Comparison of ENCODE assay signal across 8 cellular contexts in the genomic region with DNA sequence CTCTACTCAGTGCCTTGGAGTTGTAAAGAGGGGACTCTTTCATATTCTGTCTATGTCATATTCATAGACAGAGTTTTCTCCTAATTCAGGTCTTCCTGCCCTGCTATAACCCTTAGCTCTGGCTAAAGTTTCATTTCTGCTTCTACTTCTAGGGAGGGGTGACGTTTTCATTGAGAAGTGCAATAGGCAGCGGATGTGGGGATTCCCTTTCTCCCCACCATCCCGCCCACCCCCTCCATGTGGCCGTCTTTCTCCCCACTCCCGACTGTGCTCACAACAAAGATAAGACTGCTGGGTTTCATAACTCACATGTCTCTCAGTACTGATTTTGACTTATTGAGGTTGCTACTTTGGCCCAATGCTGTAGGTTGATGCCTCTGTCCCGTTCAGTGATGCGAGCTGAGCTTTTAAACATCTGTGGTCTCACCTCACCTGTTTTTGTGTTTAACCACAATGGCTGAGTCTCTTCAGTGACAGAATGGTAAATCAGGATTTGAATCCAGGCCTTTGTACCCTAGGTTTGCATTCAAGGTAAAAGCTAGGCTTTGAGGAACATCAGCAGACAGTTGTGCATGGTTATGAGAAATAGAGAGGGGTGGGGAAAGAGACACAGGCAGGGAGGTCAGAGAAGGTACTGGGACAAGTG. TPM values are rescaled to one million over a fixed set of nuclear protein-coding genes. Genes with fewer than 3 reads are reported as not detected.
DNase-seq lines count a peak whose midpoint lies in the region; ATAC-seq and TF ChIP-seq lines count a peak whose summit lies in the region.

No MANE protein-coding gene starts in this region.

- no peaks in the 10 kb centered on the region for H3K27me3 Mint-ChIP-seq in type B pancreatic cell

- no peak overlapping the region for H3K4me2 ChIP-seq in SK-N-SH

- no peak overlapping the region for H3K27ac ChIP-seq in SK-N-SH (ENCODE audit: low read depth in 2 of 2, low read length in 1 of 2)

- H3K4me3 ChIP-seq in SK-N-SH (ENCODE audit: low read depth in 2 of 2, low read length in 1 of 2): no peak overlapping the region

- no peaks in the 10 kb centered on the region for H4K20me1 ChIP-seq in SK-N-SH (ENCODE audit: insufficient read depth)

- WGBS in SK-N-SH (ENCODE audit: low lambda C conversion rate): 82% methylated on average over 7 of the region's 7 CpGs

- no peaks in the 10 kb centered on the region for H3K9me3 ChIP-seq in SK-N-SH

- peaks cover 0 to 5% of the 10 kb centered on the region in 2 experiments; a peak in 2 of 4 replicates for H3K4me1 ChIP-seq in SK-N-SH (ENCODE audit: control insufficient read depth in 1 of 2, insufficient read depth in 2 of 2, low read depth in 1 of 2, low read length in 1 of 2)

- no peaks in the 10 kb centered on the region for H3K9me2 ChIP-seq in SK-N-SH

- CTCF ChIA-PET in SK-N-SH (lab: Yijun Ruan, JAX): interaction anchor here (1.0 kb wide), 1 partner anchor 175 kb away, joined by 5 read pairs; no protein-coding TSS in a partner anchor

- peaks cover 4% of the 10 kb centered on the region for H3F3A ChIP-seq in SK-N-SH (replicated peaks; ENCODE audit: insufficient read depth)

- H3K27ac Mint-ChIP-seq in type B pancreatic cell: no peak overlapping the region

- no peaks in the 10 kb centered on the region for H3K9me3 Mint-ChIP-seq in type B pancreatic cell

- no peaks in the 10 kb centered on the region for H3K27me3 ChIP-seq in SK-N-SH (ENCODE audit: insufficient read depth)

- TF ChIP-seq RAD21 in SK-N-SH (IDR thresholded peaks at IDR 0.05; ENCODE audit: low read length): no peak

- POLR2A ChIA-PET in SK-N-SH (lab: Yijun Ruan, JAX): interaction anchor here (0.9 kb wide), 1 partner anchor 110 kb away, joined by 3 read pairs; a partner anchor contains a TSS

- H3K4me3 Mint-ChIP-seq in type B pancreatic cell: no peak overlapping the region

- no peaks in the 10 kb centered on the region for H3K79me2 ChIP-seq in SK-N-SH (ENCODE audit: insufficient read depth)

- H3K4me1 Mint-ChIP-seq in type B pancreatic cell (ENCODE audit: unreplicated experiment): no peaks in the 10 kb centered on the region

- no peak overlapping the region for H2AFZ ChIP-seq in SK-N-SH (ENCODE audit: low read depth)

- ATAC-seq in HG03045 (IDR thresholded peaks at IDR 0.05; ENCODE audit: unreplicated experiment): peak; percentile 72

- DNase-seq in GM19238 (ENCODE audit: insufficient read length, low spot score) (peak; percentile 32), OCI-M1 (lab: John Stamatoyannopoulos, UW) (no peak), type B pancreatic cell (ENCODE audit: extremely low spot score, unreplicated experiment) (no peak), SK-N-SH (no peak)
- peak; percentile 37 to 51 for DNase-seq in activated CD4-positive, alpha-beta T cell treated with anti-CD3 and anti-CD28 coated beads for 4 hours
- DNase-seq in stimulated activated CD4-positive, alpha-beta T cell treated with anti-CD3 and anti-CD28 coated beads, Interleukin-15, amount 100 ng/mL, for 48 hours (ENCODE audit: low read depth in 2 of 2): peak; percentile 8 to 45
- DNase-seq in activated CD4-positive, CD25-positive, alpha-beta regulatory T cell (lab: John Stamatoyannopoulos, UW): no peak

- H3K36me3 ChIP-seq in SK-N-SH (replicated peaks in 1 of 2; ENCODE audit: control insufficient read depth in 1 of 2, insufficient read depth in 2 of 2, low read length in 1 of 2): no peaks in the 10 kb centered on the region

- no peaks in the 10 kb centered on the region for H3K36me3 Mint-ChIP-seq in type B pancreatic cell

- no peak for TF ChIP-seq EP300 in SK-N-SH (IDR thresholded peaks at IDR 0.05; ENCODE audit: borderline replicate concordance in 1 of 2, low read depth in 1 of 2, low read length in 1 of 2)

- TF ChIP-seq CTCF in type B pancreatic cell (conservative IDR thresholded peaks at IDR 0.05): no peak
- TF ChIP-seq CTCF in SK-N-SH (IDR thresholded peaks at IDR 0.05): no peak

- no peak overlapping the region for H3K9ac ChIP-seq in SK-N-SH

TF ChIP-seq in SK-N-SH, 30 proteins besides CTCF, POLR2A, EP300 and RAD21:
- no peak for TF ChIP-seq TEAD4 (IDR thresholded peaks at IDR 0.05; ENCODE audit: borderline replicate concordance, insufficient read depth)
- no peak for TF ChIP-seq CHD2 (IDR thresholded peaks at IDR 0.05; ENCODE audit: low read length, partially characterized antibody)
- TF ChIP-seq FOSL2 (IDR thresholded peaks at IDR 0.05; ENCODE audit: borderline replicate concordance, low read depth): no peak
TF ChIP-seq in SK-N-SH: peak in this region for 0.

RNA-seq across cellular contexts. Expression of a gene that starts 7.8 kb away (rescaled TPM):
- total RNA-seq in type B pancreatic cell (ENCODE audit: low replicate concordance): 3.8 and 12.8 TPM in 2 replicates
- polyA plus RNA-seq in SK-N-SH (2012; rRNA removed): 1.2 and 1.4 TPM in 2 replicates
- 1.9 and 2.3 TPM in 2 replicates for polyA plus RNA-seq in SK-N-SH (2012; cell fraction: cytosol; rRNA removed)
- 0.80 and 2.0 TPM in 2 replicates for polyA plus RNA-seq in SK-N-SH (2012; cell fraction: nucleus; rRNA removed)

RNA-seq across cellular contexts. Expression of a gene that starts 41.4 kb away (rescaled TPM):
- total RNA-seq in type B pancreatic cell (ENCODE audit: low replicate concordance): 17.1 and 19.0 TPM in 2 replicates
- 8.9 and 13.5 TPM in 2 replicates for polyA plus RNA-seq in SK-N-SH (2012; rRNA removed)
- polyA plus RNA-seq in SK-N-SH (2012; cell fraction: cytosol; rRNA removed): 15.0 and 16.1 TPM in 2 replicates
- polyA plus RNA-seq in SK-N-SH (2012; cell fraction: nucleus; rRNA removed): 6.3 and 15.9 TPM in 2 replicates

Comparison
In these comparisons a context has a peak if more than half of its experiments do, and no peak if none do; other contexts are left out.
1. DNase-seq: peak in GM19238 (single experiment), activated CD4-positive, alpha-beta T cell treated with anti-CD3 and anti-CD28 coated beads for 4 hours (2 of 2) and stimulated activated CD4-positive, alpha-beta T cell treated with anti-CD3 and anti-CD28 coated beads, Interleukin-15, amount 100 ng/mL, for 48 hours (2 of 2); none in OCI-M1 (single experiment), type B pancreatic cell (single experiment), SK-N-SH (single experiment) and activated CD4-positive, CD25-positive, alpha-beta regulatory T cell (0 of 4).